8 cellular contexts compared by ENCODE assay signal in the genomic region with DNA sequence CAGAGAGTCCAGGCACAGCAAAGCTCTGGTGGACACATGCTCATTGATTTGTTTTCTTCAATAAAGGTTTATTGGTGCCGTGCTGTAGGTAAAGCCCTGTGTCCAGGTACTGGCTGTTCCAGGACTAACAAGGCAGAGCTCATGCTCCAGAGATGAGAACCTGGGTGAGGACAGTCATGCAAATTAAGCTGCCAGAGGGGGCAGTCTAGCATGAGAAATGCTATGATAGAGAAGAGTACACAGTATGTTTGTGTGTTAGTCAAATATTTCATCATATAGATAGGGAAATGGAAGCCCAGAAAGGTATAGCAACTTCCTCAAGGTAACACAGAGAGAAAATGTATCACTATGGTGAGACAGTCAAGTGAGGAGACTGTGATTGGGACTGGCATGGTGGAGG. TPM values are rescaled to one million over a fixed set of nuclear protein-coding genes. Genes with fewer than 3 reads are reported as not detected.
"Had no signal": no experiment of that assay in that cellular context is flagged by ENCODE, and none has a peak within 500 bp of the region (broad histone marks: within the 10 kb centered on the region; RNA-seq: fewer than 3 reads in every experiment).

No MANE protein-coding gene starts in this region.

RNA-seq across cellular contexts. Expression of gene FAM236B, which starts 5.7 kb away (rescaled TPM):
- total RNA-seq: M059J; OCI-LY7; Peyer's patch; Right ventricle myocardium superior; SJSA1; T-cell; T-helper 1 cell treated with Interleukin-12 subunit alpha and Interleukin-12 subunit beta and Interleukin-4 antibody, amounts not matched to agents 30 ng/mL and 1 ng/mL, for 36 hours had no signal
- polyA plus RNA-seq: SK-N-SH had no signal

RNA-seq across cellular contexts. Expression of gene DMRTC1B, which starts 11.5 kb away (rescaled TPM):
- total RNA-seq: M059J; OCI-LY7; Peyer's patch; Right ventricle myocardium superior; SJSA1; T-helper 1 cell treated with Interleukin-12 subunit alpha and Interleukin-12 subunit beta and Interleukin-4 antibody, amounts not matched to agents 30 ng/mL and 1 ng/mL, for 36 hours had no signal
- polyA plus RNA-seq: SK-N-SH had no signal

RNA-seq across cellular contexts. Expression of gene FAM236D, which starts 19.9 kb away (rescaled TPM):
- total RNA-seq: M059J; OCI-LY7; Peyer's patch; Right ventricle myocardium superior; SJSA1; T-cell; T-helper 1 cell treated with Interleukin-12 subunit alpha and Interleukin-12 subunit beta and Interleukin-4 antibody, amounts not matched to agents 30 ng/mL and 1 ng/mL, for 36 hours had no signal
- polyA plus RNA-seq: SK-N-SH had no signal
